9 cellular contexts compared by ENCODE assay signal in genomic region chr1:198955085-198955484, GRCh38.
"Had no signal": no experiment of that assay in that cellular context is flagged by ENCODE, and none has a peak within 500 bp of the region (broad histone marks: within the 10 kb centered on the region; RNA-seq: fewer than 3 reads in every experiment).

No MANE protein-coding gene starts in this region.

- H3K4me2 ChIP-seq: GM23338, KMS-11 had no signal

- DNase-seq: H9, HCEC 1CT, IMR-90, KBM-7 had no signal

- ATAC-seq: GM23338 had no signal

- H2AFZ ChIP-seq: GM23338 had no signal

- H3K9ac ChIP-seq: KMS-11 had no signal

- FAIRE-seq: H1, H54, HTR-8/SVneo had no signal

- H3K4me3 ChIP-seq: GM23338 had no signal

- H3K27ac ChIP-seq: KMS-11 had no signal
